ENCODE assay signal across 23 cellular contexts in genomic region chr5:43683884-43684471, GRCh38.
A peak's percentile ranks its signal among the peaks of the same experiment; 100 is the strongest.
DNase-seq lines count a peak whose midpoint lies in the region; ATAC-seq and TF ChIP-seq lines count a peak whose summit lies in the region.
"Had no signal": no experiment of that assay in that cellular context is flagged by ENCODE, and none has a peak within 500 bp of the region (broad histone marks: within the 10 kb centered on the region; RNA-seq: fewer than 3 reads in every experiment).

No MANE protein-coding gene starts in this region.

- H3K4me3 ChIP-seq in heart left ventricle: no peak overlapping the region
- H3K4me3 ChIP-seq: BLaER1 treated with 17β-estradiol and CSF1 and Interleukin-3, amounts not matched to agents 10 nM and 100 nM; mucosa of descending colon; SJCRH30; smooth muscle cell had no signal

- peaks cover 11% of the 10 kb centered on the region for H3K9me3 Mint-ChIP-seq in activated T-helper 2 cell treated with anti-CD3 and anti-CD28 coated beads, Interferon-gamma antibody, Interleukin-2, Interleukin-4, amounts not matched to agents 10 μg/mL and 5 μg/mL and 100 μg/mL, durations not matched to agents 14 hours and 24 hours and 36 hours
- H3K9me3 Mint-ChIP-seq in stimulated activated effector memory CD8-positive, alpha-beta T cell treated with anti-CD3 and anti-CD28 coated beads, Interleukin-12 subunit alpha, Interleukin-12 subunit beta, amount 100 ng/mL, for 72 hours: peaks cover 3% of the 10 kb centered on the region
- H3K9me3 Mint-ChIP-seq: activated T-helper 17 cell treated with anti-CD3 and anti-CD28 coated beads, Interleukin-2, amount 50 U/mL, for 72 hours; dendritic cell treated with granulocyte-macrophage colony-stimulating factor and Interleukin-4, amounts not matched to agents 40 ng/mL and 50 ng/mL, for 4 days; IgD-negative memory B cell had no signal

- WGBS in heart left ventricle, 4 donors: 46 to 66% (median 56%) methylated on average over 4 of the region's 4 CpGs

- DNase-seq in Ammon's horn (ENCODE audit: low spot score) (peak; percentile 7), heart left ventricle (no peak), hypothalamus (lab: John Stamatoyannopoulos, UW) (no peak), EL (no peak)
- DNase-seq in activated T-helper 2 cell treated with anti-CD3 and anti-CD28 coated beads, Interferon-gamma antibody, Interleukin-2, Interleukin-4, amounts not matched to agents 10 μg/mL and 5 μg/mL and 100 μg/mL, durations not matched to agents 14 hours and 24 hours and 36 hours (ENCODE audit: low spot score): no peak
- no peak for DNase-seq in stimulated activated effector memory CD8-positive, alpha-beta T cell treated with anti-CD3 and anti-CD28 coated beads, Interleukin-12 subunit alpha, Interleukin-12 subunit beta, amount 100 ng/mL, for 72 hours (ENCODE audit: low spot score in 2 of 2)
- DNase-seq: ACHN; brain microvascular endothelial cell; mucosa of descending colon; NCI-H1417; NCI-H2107; NCI-H510A; SJCRH30; stimulated activated naive CD4-positive, alpha-beta T cell treated with Interleukin-2 at 50 U/mL for 16 hours; T-helper 1 cell had no signal

- intact Hi-C loops in activated T-helper 2 cell treated with anti-CD3 and anti-CD28 coated beads, Interferon-gamma antibody, Interleukin-2, Interleukin-4, amounts not matched to agents 10 μg/mL and 5 μg/mL and 100 μg/mL, durations not matched to agents 14 hours and 24 hours and 36 hours (cut with micrococcal nuclease): loop anchor here (1.0 kb wide), 1 partner anchor 43 kb away; no protein-coding TSS in a partner anchor
- intact Hi-C loops in heart left ventricle (cut with DNase I): no loop called here

- H3K4me1 ChIP-seq in heart left ventricle: peaks cover 0 to 41% (median 15%) of the 10 kb centered on the region in 12 donors
- H3K4me1 ChIP-seq: BLaER1 treated with 17β-estradiol and CSF1 and Interleukin-3, amounts not matched to agents 10 nM and 100 nM; SJCRH30 had no signal

- peaks cover 4% of the 10 kb centered on the region for H3K4me1 Mint-ChIP-seq in activated T-helper 2 cell treated with anti-CD3 and anti-CD28 coated beads, Interferon-gamma antibody, Interleukin-2, Interleukin-4, amounts not matched to agents 10 μg/mL and 5 μg/mL and 100 μg/mL, durations not matched to agents 14 hours and 24 hours and 36 hours (ENCODE audit: low read depth)
- peaks cover 5% of the 10 kb centered on the region for H3K4me1 Mint-ChIP-seq in stimulated activated effector memory CD8-positive, alpha-beta T cell treated with anti-CD3 and anti-CD28 coated beads, Interleukin-12 subunit alpha, Interleukin-12 subunit beta, amount 100 ng/mL, for 72 hours
- H3K4me1 Mint-ChIP-seq: IgD-negative memory B cell had no signal

- no peaks in the 10 kb centered on the region for H3K9me3 ChIP-seq in heart left ventricle
- H3K9me3 ChIP-seq: mucosa of descending colon, SJCRH30 had no signal

- TF ChIP-seq CTCF in heart left ventricle (IDR thresholded peaks at IDR 0.05): no peak

- no peak for TF ChIP-seq POLR2A in heart left ventricle (IDR thresholded peaks at IDR 0.05)

- peaks cover 46% of the 10 kb centered on the region for H3K36me3 Mint-ChIP-seq in activated T-helper 2 cell treated with anti-CD3 and anti-CD28 coated beads, Interferon-gamma antibody, Interleukin-2, Interleukin-4, amounts not matched to agents 10 μg/mL and 5 μg/mL and 100 μg/mL, durations not matched to agents 14 hours and 24 hours and 36 hours (ENCODE audit: low read depth)
- peaks cover 50% of the 10 kb centered on the region for H3K36me3 Mint-ChIP-seq in stimulated activated effector memory CD8-positive, alpha-beta T cell treated with anti-CD3 and anti-CD28 coated beads, Interleukin-12 subunit alpha, Interleukin-12 subunit beta, amount 100 ng/mL, for 72 hours

- peak; percentile 47 to 75 (median 69) for ATAC-seq in heart left ventricle
- ATAC-seq in stimulated activated effector memory CD8-positive, alpha-beta T cell treated with anti-CD3 and anti-CD28 coated beads, Interleukin-12 subunit alpha, Interleukin-12 subunit beta, amount 100 ng/mL, for 72 hours: peak; percentile 58
- no peak for ATAC-seq in HG03520 (IDR thresholded peaks at IDR 0.05; ENCODE audit: unreplicated experiment)
- no peak for ATAC-seq in GM21367 (IDR thresholded peaks at IDR 0.05; ENCODE audit: unreplicated experiment)
- ATAC-seq: activated T-helper 17 cell treated with anti-CD3 and anti-CD28 coated beads, Interleukin-2, amount 50 U/mL, for 72 hours; mucosa of descending colon; Panc1 had no signal

- peaks cover 0 to 43% (median 24%) of the 10 kb centered on the region in 9 donors for H3K36me3 ChIP-seq in heart left ventricle
- H3K36me3 ChIP-seq: brain microvascular endothelial cell had no signal

- no peak overlapping the region for H3K4me3 Mint-ChIP-seq in activated T-helper 2 cell treated with anti-CD3 and anti-CD28 coated beads, Interferon-gamma antibody, Interleukin-2, Interleukin-4, amounts not matched to agents 10 μg/mL and 5 μg/mL and 100 μg/mL, durations not matched to agents 14 hours and 24 hours and 36 hours (ENCODE audit: low read depth)
- H3K4me3 Mint-ChIP-seq in stimulated activated effector memory CD8-positive, alpha-beta T cell treated with anti-CD3 and anti-CD28 coated beads, Interleukin-12 subunit alpha, Interleukin-12 subunit beta, amount 100 ng/mL, for 72 hours: no peak overlapping the region
- H3K4me3 Mint-ChIP-seq: activated T-helper 17 cell treated with anti-CD3 and anti-CD28 coated beads, Interleukin-2, amount 50 U/mL, for 72 hours; dendritic cell treated with granulocyte-macrophage colony-stimulating factor and Interleukin-4, amounts not matched to agents 40 ng/mL and 50 ng/mL, for 4 days; IgD-negative memory B cell had no signal

- H3K27ac ChIP-seq in heart left ventricle: peak overlapping the region in 11 of 12 donors; percentile 6 to 68 (median 34)
- H3K27ac ChIP-seq: BLaER1 treated with 17β-estradiol and CSF1 and Interleukin-3, amounts not matched to agents 10 nM and 100 nM; brain microvascular endothelial cell; SJCRH30 had no signal

- no peaks in the 10 kb centered on the region for H3K27me3 Mint-ChIP-seq in activated T-helper 2 cell treated with anti-CD3 and anti-CD28 coated beads, Interferon-gamma antibody, Interleukin-2, Interleukin-4, amounts not matched to agents 10 μg/mL and 5 μg/mL and 100 μg/mL, durations not matched to agents 14 hours and 24 hours and 36 hours (ENCODE audit: low read depth)
- H3K27me3 Mint-ChIP-seq: activated T-helper 17 cell treated with anti-CD3 and anti-CD28 coated beads, Interleukin-2, amount 50 U/mL, for 72 hours; dendritic cell treated with granulocyte-macrophage colony-stimulating factor and Interleukin-4, amounts not matched to agents 40 ng/mL and 50 ng/mL, for 4 days; IgD-negative memory B cell had no signal

- H3K27me3 ChIP-seq in heart left ventricle: no peaks in the 10 kb centered on the region
- H3K27me3 ChIP-seq: BLaER1 treated with 17β-estradiol and CSF1 and Interleukin-3, amounts not matched to agents 10 nM and 100 nM; brain microvascular endothelial cell; SJCRH30 had no signal

- peak overlapping the region; percentile 44 for H3K27ac Mint-ChIP-seq in activated T-helper 2 cell treated with anti-CD3 and anti-CD28 coated beads, Interferon-gamma antibody, Interleukin-2, Interleukin-4, amounts not matched to agents 10 μg/mL and 5 μg/mL and 100 μg/mL, durations not matched to agents 14 hours and 24 hours and 36 hours
- H3K27ac Mint-ChIP-seq in stimulated activated effector memory CD8-positive, alpha-beta T cell treated with anti-CD3 and anti-CD28 coated beads, Interleukin-12 subunit alpha, Interleukin-12 subunit beta, amount 100 ng/mL, for 72 hours: no peak overlapping the region
- H3K27ac Mint-ChIP-seq: activated T-helper 17 cell treated with anti-CD3 and anti-CD28 coated beads, Interleukin-2, amount 50 U/mL, for 72 hours; dendritic cell treated with granulocyte-macrophage colony-stimulating factor and Interleukin-4, amounts not matched to agents 40 ng/mL and 50 ng/mL, for 4 days; IgD-negative memory B cell had no signal

Comparison
In these comparisons a context has a peak if more than half of its experiments do, and no peak if none do; other contexts are left out.
1. ATAC-seq: peak in heart left ventricle (4 of 4) and stimulated activated effector memory CD8-positive, alpha-beta T cell treated with anti-CD3 and anti-CD28 coated beads, Interleukin-12 subunit alpha, Interleukin-12 subunit beta, amount 100 ng/mL, for 72 hours (single experiment); none in HG03520 (single experiment) and GM21367 (single experiment).